ENCODE assay signal across 10 cellular contexts in the genomic region with DNA sequence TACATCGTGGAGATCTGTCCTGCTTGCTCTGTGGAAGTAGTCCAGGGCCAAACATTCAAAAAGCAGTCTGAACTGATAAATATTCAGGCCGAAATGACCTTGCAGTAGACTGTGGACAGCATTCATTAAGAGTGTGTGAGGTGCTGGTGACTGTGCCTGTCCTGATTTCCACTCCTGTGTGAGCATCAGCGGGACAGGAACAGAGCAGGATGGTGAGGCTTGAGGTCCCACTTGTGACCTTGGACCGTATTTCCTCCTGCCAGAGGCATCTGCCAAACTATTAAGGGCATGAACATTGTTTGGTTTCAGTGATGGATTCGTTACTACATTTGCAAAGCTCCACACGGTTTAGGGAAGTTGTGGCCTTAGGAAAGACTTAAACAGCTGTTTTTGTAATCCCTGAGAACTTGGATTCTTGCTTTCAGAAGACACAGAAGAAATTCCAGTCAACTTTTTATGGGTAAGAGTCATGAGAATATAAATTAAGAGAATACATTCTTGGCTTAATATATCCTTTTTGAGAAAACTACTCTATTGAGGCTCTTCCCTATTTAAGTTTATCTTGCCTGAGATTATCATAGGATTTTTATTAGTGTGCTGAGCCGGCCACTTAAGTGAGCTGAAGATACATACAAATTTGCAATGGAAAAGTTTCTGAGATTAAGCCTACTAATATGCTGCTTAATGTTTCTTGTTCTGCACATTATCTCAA. TPM values are rescaled to one million over a fixed set of nuclear protein-coding genes. Genes with fewer than 3 reads are reported as not detected.
DNase-seq lines count a peak whose midpoint lies in the region; ATAC-seq and TF ChIP-seq lines count a peak whose summit lies in the region.
"Had no signal": no experiment of that assay in that cellular context is flagged by ENCODE, and none has a peak within 500 bp of the region (broad histone marks: within the 10 kb centered on the region; RNA-seq: fewer than 3 reads in every experiment).

No MANE protein-coding gene starts in this region.

- in situ Hi-C loops in Panc1 (cut with HindIII; ENCODE audit: low pct_unique_long_range_greater_than_20kb, low sequenced_read_pairs), result no loop called here

- CTCF ChIA-PET in Panc1 (lab: Charles Lee), result no interaction called here

- H3K4me1 ChIP-seq in Panc1 (ENCODE audit: control insufficient read depth, insufficient read depth, low read length), result peaks cover 16% of the 10 kb centered on the region

- H3K9me3 ChIP-seq in Panc1 (ENCODE audit: control insufficient read depth, insufficient read depth, low read depth, low read length), result no peaks in the 10 kb centered on the region

- H3K36me3 Mint-ChIP-seq in osteocyte (ENCODE audit: unreplicated experiment), result no peaks in the 10 kb centered on the region

- H3K4me3 Mint-ChIP-seq in osteocyte (ENCODE audit: unreplicated experiment), result no peak overlapping the region
- H3K4me3 Mint-ChIP-seq: activated naive CD8-positive, alpha-beta T cell treated with anti-CD3 and anti-CD28 coated beads, Interleukin-2, amount 10 ng/mL, durations not matched to agents 7 days and 5 days had no signal

- BruUV-seq in Panc1 (replicated peaks; lab: Mats Ljungman, UMichigan), result no TSS peak

- no peaks in the 10 kb centered on the region for H3K9me3 Mint-ChIP-seq in osteocyte (ENCODE audit: unreplicated experiment)
- H3K9me3 Mint-ChIP-seq: activated naive CD8-positive, alpha-beta T cell treated with anti-CD3 and anti-CD28 coated beads, Interleukin-2, amount 10 ng/mL, durations not matched to agents 7 days and 5 days had no signal

- no peak overlapping the region for H3K4me3 ChIP-seq in Panc1 (ENCODE audit: low read depth in 2 of 2, low read length in 2 of 2)
- H3K4me3 ChIP-seq in fibroblast of villous mesenchyme (ENCODE audit: low read depth, low read length), result no peak overlapping the region

- no peaks in the 10 kb centered on the region for H3K27me3 Mint-ChIP-seq in osteocyte (ENCODE audit: unreplicated experiment)
- H3K27me3 Mint-ChIP-seq: activated naive CD8-positive, alpha-beta T cell treated with anti-CD3 and anti-CD28 coated beads, Interleukin-2, amount 10 ng/mL, durations not matched to agents 7 days and 5 days had no signal

- POLR2A ChIA-PET in Panc1 (lab: Charles Lee), result no interaction called here

- H3K27ac ChIP-seq in Panc1 (ENCODE audit: low read length), result peak overlapping the region; percentile 0; the same call in 1 of the 2 replicates

- peak overlapping the region; percentile 31 for H3K27ac Mint-ChIP-seq in osteocyte (ENCODE audit: unreplicated experiment)
- H3K27ac Mint-ChIP-seq: activated naive CD8-positive, alpha-beta T cell treated with anti-CD3 and anti-CD28 coated beads, Interleukin-2, amount 10 ng/mL, durations not matched to agents 7 days and 5 days had no signal

- intact Hi-C loops in Panc1 (cut with micrococcal nuclease; ENCODE audit: unreplicated experiment), result no loop called here

- H3K4me1 Mint-ChIP-seq in osteocyte (ENCODE audit: unreplicated experiment), result peaks cover 22% of the 10 kb centered on the region

- no peak for ATAC-seq in Panc1
- no peak for ATAC-seq in HG02763 (IDR thresholded peaks at IDR 0.05; ENCODE audit: unreplicated experiment)
- no peak for ATAC-seq in GM19023 (IDR thresholded peaks at IDR 0.05; ENCODE audit: unreplicated experiment)
- ATAC-seq in GM18861 (IDR thresholded peaks at IDR 0.05; ENCODE audit: unreplicated experiment), result no peak

- DNase-seq in CD1c-positive myeloid dendritic cell (ENCODE audit: extremely low spot score), result peak; percentile 51
- no peak for DNase-seq in Panc1 (ENCODE audit: low read depth, low spot score)
- DNase-seq in fibroblast of villous mesenchyme (ENCODE audit: low read depth), result peak; percentile 92
- DNase-seq in osteocyte (ENCODE audit: extremely low spot score, unreplicated experiment), result no peak
- DNase-seq in SIG-M5 treated with dmso at 0.1 percent for 504 hours (lab: John Stamatoyannopoulos, UW; ENCODE audit: unreplicated experiment), result no peak
- DNase-seq: activated naive CD8-positive, alpha-beta T cell treated with anti-CD3 and anti-CD28 coated beads, Interleukin-2, amount 10 ng/mL, durations not matched to agents 7 days and 5 days; NCI-H82 had no signal

- H3K36me3 ChIP-seq in Panc1 (ENCODE audit: control insufficient read depth, insufficient read depth, low read length), result no peaks in the 10 kb centered on the region

- no peaks in the 10 kb centered on the region for H3K27me3 ChIP-seq in Panc1 (ENCODE audit: control insufficient read depth, insufficient read depth, low read length)

- no peak for TF ChIP-seq CTCF in Panc1 (IDR thresholded peaks at IDR 0.05)
- TF ChIP-seq CTCF in fibroblast of villous mesenchyme (IDR thresholded peaks at IDR 0.05; ENCODE audit: insufficient read depth, low read depth, low read length), result no peak
- no peak for TF ChIP-seq CTCF in osteocyte (IDR thresholded peaks at IDR 0.05)

RNA-seq across cellular contexts. Expression of a gene that starts 32.9 kb away (rescaled TPM):
- 51.9 TPM for total RNA-seq in Panc1 (2021; ENCODE audit: unreplicated experiment)
- 40.5 TPM for polyA plus RNA-seq in Panc1 (2012; ENCODE audit: insufficient read length)
- total RNA-seq in fibroblast of villous mesenchyme, result 35.0 and 36.7 TPM in 2 replicates
- total RNA-seq in osteocyte, result 72.0 and 76.4 TPM in 2 replicates

Comparison
In these comparisons a context has a peak if more than half of its experiments do, and no peak if none do; other contexts are left out.
1. DNase-seq: peak in CD1c-positive myeloid dendritic cell (single experiment) and fibroblast of villous mesenchyme (single experiment); none in Panc1 (single experiment), osteocyte (single experiment) and SIG-M5 treated with dmso at 0.1 percent for 504 hours (single experiment).